Comparison of ENCODE assay signal across 8 cellular contexts in genomic region chr18:9711361-9712129, GRCh38. TPM values are rescaled to one million over a fixed set of nuclear protein-coding genes. Genes with fewer than 3 reads are reported as not detected.
A peak's percentile ranks its signal among the peaks of the same experiment; 100 is the strongest.
DNase-seq lines count a peak whose midpoint lies in the region; ATAC-seq and TF ChIP-seq lines count a peak whose summit lies in the region.

No MANE protein-coding gene starts in this region.

- peak; percentile 71 for DNase-seq in GM19238 (ENCODE audit: insufficient read length, low spot score)
- peak; percentile 83 for DNase-seq in SKM-1 treated with dmso at 0.1 percent for 144 hours (lab: John Stamatoyannopoulos, UW; ENCODE audit: unreplicated experiment)
- DNase-seq in smooth muscle cell (lab: John Stamatoyannopoulos, UW; ENCODE audit: unreplicated experiment): no peak
- DNase-seq in NCI-H510A (lab: John Stamatoyannopoulos, UW): no peak
- DNase-seq in right cardiac atrium: no peak
- DNase-seq in stimulated activated CD4-positive, alpha-beta T cell treated with anti-CD3 and anti-CD28 coated beads, Interleukin-4, amount 100 ng/mL, for 24 hours: no peak
- no peak for DNase-seq in NCI-H2029 (lab: John Stamatoyannopoulos, UW)

- no peaks in the 10 kb centered on the region for H3K36me3 ChIP-seq in smooth muscle cell (ENCODE audit: low read depth)

- peak overlapping the region; percentile 92 for H3K4me2 ChIP-seq in smooth muscle cell

- peaks cover 83% of the 10 kb centered on the region for H3K79me2 ChIP-seq in smooth muscle cell (ENCODE audit: low read depth)

- no peak overlapping the region for H3K9ac ChIP-seq in smooth muscle cell (ENCODE audit: low read depth)

- no peak for TF ChIP-seq CTCF in smooth muscle cell (IDR thresholded peaks at IDR 0.05; ENCODE audit: borderline replicate concordance, insufficient read depth, poor library complexity, severe bottlenecking)

- 86% methylated on average over 7 of the region's 7 CpGs for WGBS in smooth muscle cell (ENCODE audit: low lambda C conversion rate)
- whole genome bisulfite sequencing in right cardiac atrium: 77% methylated on average over 7 of the region's 7 CpGs

- ATAC-seq in HG02885 (IDR thresholded peaks at IDR 0.05; ENCODE audit: poor library complexity, unreplicated experiment): peak; percentile 61
- ATAC-seq in right cardiac atrium: no peak

- H3K4me1 ChIP-seq in smooth muscle cell (ENCODE audit: low read depth) (peaks cover 10% of the 10 kb centered on the region), right cardiac atrium (ENCODE audit: control insufficient read depth, insufficient read depth, low read length) (no peaks in the 10 kb centered on the region)

- peaks cover 14% of the 10 kb centered on the region for H3F3A ChIP-seq in smooth muscle cell (ENCODE audit: low read depth)

- peaks cover 77% of the 10 kb centered on the region for H4K20me1 ChIP-seq in smooth muscle cell (ENCODE audit: low read depth)

- intact Hi-C loops in right cardiac atrium (cut with DNase I): no loop called here

- no peaks in the 10 kb centered on the region for H3K9me3 ChIP-seq in smooth muscle cell (replicated peaks; ENCODE audit: low read depth)
- no peaks in the 10 kb centered on the region for H3K9me3 ChIP-seq in right cardiac atrium (ENCODE audit: control insufficient read depth, low read length)

- H2AFZ ChIP-seq in smooth muscle cell (ENCODE audit: low read depth): no peak overlapping the region

- no peak overlapping the region for H3K4me3 ChIP-seq in smooth muscle cell
- H3K4me3 ChIP-seq in right cardiac atrium (ENCODE audit: low read length): no peak overlapping the region

- no peaks in the 10 kb centered on the region for H3K27me3 ChIP-seq in smooth muscle cell (ENCODE audit: low read depth)
- H3K27me3 ChIP-seq in right cardiac atrium (ENCODE audit: control insufficient read depth, insufficient read depth): no peaks in the 10 kb centered on the region

- H3K27ac ChIP-seq in smooth muscle cell (ENCODE audit: low read depth): peak overlapping the region; percentile 17
- no peak overlapping the region for H3K27ac ChIP-seq in right cardiac atrium (ENCODE audit: low read length)

RNA-seq across cellular contexts. Expression of gene RAB31, which starts 3.4 kb away (rescaled TPM):
- total RNA-seq in smooth muscle cell (116 and 123 TPM in 2 replicates), right cardiac atrium (10 to 100 TPM; 21.5 to 42.3 (median 26.0) TPM)
- polyA plus RNA-seq in smooth muscle cell (389 and 414 TPM in 2 replicates), right cardiac atrium (9.1 TPM)

Comparison
In these comparisons a context has a peak if more than half of its experiments do, and no peak if none do; other contexts are left out.
1. DNase-seq: peak in GM19238 (single experiment) and SKM-1 treated with dmso at 0.1 percent for 144 hours (single experiment); none in smooth muscle cell (single experiment), NCI-H510A (single experiment), right cardiac atrium (0 of 3), stimulated activated CD4-positive, alpha-beta T cell treated with anti-CD3 and anti-CD28 coated beads, Interleukin-4, amount 100 ng/mL, for 24 hours (single experiment) and NCI-H2029 (single experiment).